Comparison of ENCODE assay signal across 8 cellular contexts in genomic region chr6:13538084-13538483, GRCh38. TPM values are rescaled to one million over a fixed set of nuclear protein-coding genes. Genes with fewer than 3 reads are reported as not detected.
DNase-seq lines count a peak whose midpoint lies in the region; ATAC-seq and TF ChIP-seq lines count a peak whose summit lies in the region.

No MANE protein-coding gene starts in this region.

- ATAC-seq in DND-41 (ENCODE audit: insufficient read depth, low read depth): no peak
- ATAC-seq in WTC11: no peak
- ATAC-seq in HG03520 (IDR thresholded peaks at IDR 0.05; ENCODE audit: unreplicated experiment): no peak

- H2AFZ ChIP-seq in DND-41 (ENCODE audit: low read depth, low read length): no peak overlapping the region

- H3K4me1 ChIP-seq in DND-41 (ENCODE audit: insufficient read depth, low read length): no peaks in the 10 kb centered on the region

- H3K9me3 Mint-ChIP-seq in brain: peaks cover 0 to 6% (median 0%) of the 10 kb centered on the region in 5 experiments
- no peaks in the 10 kb centered on the region; the same call in 1 of the 2 replicates for H3K9me3 Mint-ChIP-seq in WTC11

- H3K4me3 ChIP-seq in DND-41 (ENCODE audit: low read depth in 1 of 2, low read length in 2 of 2): no peak overlapping the region

- H3K4me1 Mint-ChIP-seq in brain (no peaks in the 10 kb centered on the region), WTC11 (peaks cover 23% of the 10 kb centered on the region)

- no peaks in the 10 kb centered on the region for H3K36me3 ChIP-seq in DND-41 (ENCODE audit: insufficient read depth, low read length)

- H3K27ac Mint-ChIP-seq in brain: no peak overlapping the region
- H3K27ac Mint-ChIP-seq in WTC11: no peak overlapping the region

- no peak for DNase-seq in DND-41
- DNase-seq in kidney tubule cell (ENCODE audit: low spot score): peak; percentile 26
- no peak for DNase-seq in GF-D8 (lab: John Stamatoyannopoulos, UW)
- no peak for DNase-seq in stimulated activated CD8-positive, alpha-beta memory T cell treated with anti-CD3 and anti-CD28 coated beads, Interleukin-4, amount 100 ng/mL, for 48 hours
- no peak for DNase-seq in WTC11 (ENCODE audit: low spot score)

- H3K36me3 Mint-ChIP-seq in brain (no peaks in the 10 kb centered on the region), WTC11 (no peaks in the 10 kb centered on the region)

- peaks cover 3% of the 10 kb centered on the region for H3K27me3 ChIP-seq in DND-41 (ENCODE audit: insufficient read depth, low read length, poor library complexity)

- TF ChIP-seq CTCF in DND-41 (IDR thresholded peaks at IDR 0.05; ENCODE audit: borderline replicate concordance, extremely low read depth, low read length, poor library complexity, severe bottlenecking) (peak; percentile 40), LNCAP (IDR thresholded peaks at IDR 0.05) (peak; percentile 51), brain (conservative IDR thresholded peaks at IDR 0.05) (peak; percentile 51 to 62), WTC11 (IDR thresholded peaks at IDR 0.05) (no peak)

- no peaks in the 10 kb centered on the region for H3K9me3 ChIP-seq in DND-41 (ENCODE audit: insufficient read depth, low read length, severe bottlenecking)

- no peaks in the 10 kb centered on the region for H4K20me1 ChIP-seq in DND-41 (ENCODE audit: insufficient read depth, low read length)

- H3K79me2 ChIP-seq in DND-41 (ENCODE audit: insufficient read depth, low read length): no peaks in the 10 kb centered on the region

- no peak overlapping the region for H3K4me2 ChIP-seq in DND-41 (ENCODE audit: insufficient read depth, low read length)

- H3K27me3 Mint-ChIP-seq in brain: peaks cover 3% of the 10 kb centered on the region
- no peaks in the 10 kb centered on the region for H3K27me3 Mint-ChIP-seq in WTC11 (ENCODE audit: low read depth)

- H3K4me3 Mint-ChIP-seq in brain (no peak overlapping the region), WTC11 (no peak overlapping the region)

- no peak overlapping the region for H3K9ac ChIP-seq in DND-41 (ENCODE audit: low read depth, low read length)

- H3K27ac ChIP-seq in DND-41 (ENCODE audit: low read length): no peak overlapping the region

- POLR2A ChIA-PET in WTC11 (lab: Charles Lee): no interaction called here

- CTCF ChIA-PET in WTC11 (lab: Charles Lee): interaction anchor here (0.6 to 1.2 kb wide), 5 partner anchors 12 to 102 kb away, joined by 3 read pairs; partner anchors contain the start of genes GFOD1 and SIRT5

TF ChIP-seq in WTC11, 78 proteins besides CTCF, POLR2A, EP300 and RAD21:
- TF ChIP-seq ZNF263 (CRISPR knock-in tag; IDR thresholded peaks at IDR 0.05; ENCODE audit: low read depth) (no peak), FOXK1 (CRISPR knock-in tag; IDR thresholded peaks at IDR 0.05) (no peak), USF2 (CRISPR knock-in tag; IDR thresholded peaks at IDR 0.05) (no peak), GRHL2 (CRISPR knock-in tag; IDR thresholded peaks at IDR 0.05; ENCODE audit: insufficient replicate concordance, severe bottlenecking) (no peak), GABPB1 (CRISPR knock-in tag; IDR thresholded peaks at IDR 0.05) (no peak), ATF2 (CRISPR knock-in tag; IDR thresholded peaks at IDR 0.05; ENCODE audit: borderline replicate concordance, low read depth) (no peak), CBFB (CRISPR knock-in tag; IDR thresholded peaks at IDR 0.05; ENCODE audit: low read depth) (no peak), MXD4 (CRISPR knock-in tag; IDR thresholded peaks at IDR 0.05; ENCODE audit: borderline replicate concordance) (no peak), ZBTB21 (CRISPR knock-in tag; IDR thresholded peaks at IDR 0.05; ENCODE audit: borderline replicate concordance) (no peak)
- TF ChIP-seq, protein P1, sequence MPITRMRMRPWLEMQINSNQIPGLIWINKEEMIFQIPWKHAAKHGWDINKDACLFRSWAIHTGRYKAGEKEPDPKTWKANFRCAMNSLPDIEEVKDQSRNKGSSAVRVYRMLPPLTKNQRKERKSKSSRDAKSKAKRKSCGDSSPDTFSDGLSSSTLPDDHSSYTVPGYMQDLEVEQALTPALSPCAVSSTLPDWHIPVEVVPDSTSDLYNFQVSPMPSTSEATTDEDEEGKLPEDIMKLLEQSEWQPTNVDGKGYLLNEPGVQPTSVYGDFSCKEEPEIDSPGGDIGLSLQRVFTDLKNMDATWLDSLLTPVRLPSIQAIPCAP (CRISPR knock-in tag; IDR thresholded peaks at IDR 0.05): no peak

RNA-seq across cellular contexts. Expression of gene SIRT5, which starts 36.3 kb away (rescaled TPM):
- 13.6 TPM for polyA plus RNA-seq in brain (ENCODE audit: insufficient read depth, low read depth, low replicate concordance)
- total RNA-seq in WTC11 (2021): 11.8 to 16.3 TPM (median 15.5 TPM) in 3 replicates

RNA-seq across cellular contexts. Expression of gene GFOD1, which starts 50.7 kb away (rescaled TPM):
- polyA plus RNA-seq in brain (ENCODE audit: insufficient read depth, low read depth, low replicate concordance): 5.4 TPM
- 5.2 to 8.5 TPM (median 5.8 TPM) in 3 replicates for total RNA-seq in WTC11 (2021)
